ENCODE assay signal across 27 cellular contexts in the genomic region with DNA sequence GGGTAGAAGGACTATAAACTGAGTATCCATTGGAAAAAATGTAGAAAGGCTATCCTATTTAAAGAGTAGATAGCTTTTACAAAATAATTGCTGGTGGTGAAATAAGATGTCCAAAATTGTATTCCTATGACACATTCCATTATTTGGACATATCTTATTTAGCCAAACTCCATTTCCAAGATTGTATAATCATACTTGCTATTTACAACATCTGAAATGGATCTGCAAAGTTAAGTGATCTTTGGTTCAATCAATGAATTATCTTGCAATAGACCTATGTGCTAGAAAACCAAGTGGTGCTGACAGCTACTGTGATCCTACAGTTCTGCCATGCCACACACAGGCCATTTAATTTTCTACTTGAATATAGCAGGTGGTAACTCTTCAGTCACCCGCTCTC. TPM values are rescaled to one million over a fixed set of nuclear protein-coding genes. Genes with fewer than 3 reads are reported as not detected.
"Had no signal": no experiment of that assay in that cellular context is flagged by ENCODE, and none has a peak within 500 bp of the region (broad histone marks: within the 10 kb centered on the region; RNA-seq: fewer than 3 reads in every experiment).

No MANE protein-coding gene starts in this region.

- H3K4me1 ChIP-seq: esophagus muscularis mucosa, gastroesophageal sphincter, pancreas, prostate gland had no signal

- H3K27ac ChIP-seq: ascending aorta, esophagus muscularis mucosa, gastroesophageal sphincter, pancreas, prostate gland, skin epidermis, vagina had no signal

- DNase-seq: activated CD4-positive, alpha-beta T cell treated with anti-CD3 and anti-CD28 coated beads for 48 hours; activated CD4-positive, alpha-beta T cell treated with anti-CD3 and anti-CD28 coated beads, Interleukin-2, amount 50 U/mL, for 48 hours; activated CD8-positive, alpha-beta memory T cell treated with anti-CD3 and anti-CD28 coated beads for 24 hours; activated effector memory CD4-positive, alpha-beta T cell treated with Interleukin-2 at 50 U/mL for 16 hours; activated naive CD4-positive, alpha-beta T cell treated with anti-CD3 and anti-CD28 coated beads for 36 hours; activated naive CD8-positive, alpha-beta T cell treated with anti-CD3 and anti-CD28 coated beads for 36 hours; central memory CD4-positive, alpha-beta T cell; hippocampal formation; kidney; naive B cell; pancreas; retina; stimulated activated CD4-positive, alpha-beta T cell treated with anti-CD3 and anti-CD28 coated beads, Interleukin-12 subunit alpha, Interleukin-12 subunit beta, amount 100 ng/mL, for 4 hours; stimulated activated CD4-positive, alpha-beta T cell treated with anti-CD3 and anti-CD28 coated beads, Interleukin-4, amount 100 ng/mL, for 24 hours had no signal

- H3K36me3 Mint-ChIP-seq: activated naive CD8-positive, alpha-beta T cell treated with anti-CD3 and anti-CD28 coated beads for 36 hours; mesothelial cell of epicardium; naive B cell; stimulated activated effector memory CD8-positive, alpha-beta T cell treated with anti-CD3 and anti-CD28 coated beads, Interleukin-12 subunit alpha, Interleukin-12 subunit beta, amount 100 ng/mL, for 72 hours; type B pancreatic cell had no signal

- H3K4me3 ChIP-seq: ascending aorta, esophagus muscularis mucosa, gastroesophageal sphincter, pancreas, prostate gland, skin epidermis, vagina had no signal

- H3K9me3 ChIP-seq: ascending aorta, esophagus muscularis mucosa, gastroesophageal sphincter, pancreas, prostate gland, vagina had no signal

- H3K36me3 ChIP-seq: ascending aorta, esophagus muscularis mucosa, gastroesophageal sphincter, pancreas, prostate gland, vagina had no signal

- FAIRE-seq: kidney, pancreas had no signal

- H3K27me3 ChIP-seq: ascending aorta, esophagus muscularis mucosa, gastroesophageal sphincter, vagina had no signal

- H3K4me1 Mint-ChIP-seq: activated naive CD8-positive, alpha-beta T cell treated with anti-CD3 and anti-CD28 coated beads for 36 hours; naive B cell; stimulated activated effector memory CD8-positive, alpha-beta T cell treated with anti-CD3 and anti-CD28 coated beads, Interleukin-12 subunit alpha, Interleukin-12 subunit beta, amount 100 ng/mL, for 72 hours had no signal

- H3K4me3 Mint-ChIP-seq: activated naive CD4-positive, alpha-beta T cell treated with anti-CD3 and anti-CD28 coated beads for 36 hours; activated naive CD8-positive, alpha-beta T cell treated with anti-CD3 and anti-CD28 coated beads for 36 hours; mesothelial cell of epicardium; naive B cell; stimulated activated effector memory CD8-positive, alpha-beta T cell treated with anti-CD3 and anti-CD28 coated beads, Interleukin-12 subunit alpha, Interleukin-12 subunit beta, amount 100 ng/mL, for 72 hours; stimulated activated naive CD8-positive, alpha-beta T cell treated with anti-CD3 and anti-CD28 coated beads, Interleukin-15, Interleukin-2, amounts not matched to agents 100 ng/mL and 50 ng/mL, for 24 hours; type B pancreatic cell had no signal

- H3K27me3 Mint-ChIP-seq: type B pancreatic cell had no signal

- H3K27ac Mint-ChIP-seq: activated naive CD4-positive, alpha-beta T cell treated with anti-CD3 and anti-CD28 coated beads for 36 hours; activated naive CD8-positive, alpha-beta T cell treated with anti-CD3 and anti-CD28 coated beads for 36 hours; mesothelial cell of epicardium; naive B cell; stimulated activated effector memory CD8-positive, alpha-beta T cell treated with anti-CD3 and anti-CD28 coated beads, Interleukin-12 subunit alpha, Interleukin-12 subunit beta, amount 100 ng/mL, for 72 hours; stimulated activated naive CD8-positive, alpha-beta T cell treated with anti-CD3 and anti-CD28 coated beads, Interleukin-15, Interleukin-2, amounts not matched to agents 100 ng/mL and 50 ng/mL, for 24 hours; type B pancreatic cell had no signal

- H3K9me3 Mint-ChIP-seq: activated naive CD4-positive, alpha-beta T cell treated with anti-CD3 and anti-CD28 coated beads for 36 hours; activated naive CD8-positive, alpha-beta T cell treated with anti-CD3 and anti-CD28 coated beads for 36 hours; mesothelial cell of epicardium; type B pancreatic cell had no signal

RNA-seq across cellular contexts. Expression of gene BLID, which starts 11.0 kb away (rescaled TPM):
- total RNA-seq: activated naive CD4-positive, alpha-beta T cell treated with anti-CD3 and anti-CD28 coated beads for 36 hours; activated naive CD8-positive, alpha-beta T cell treated with anti-CD3 and anti-CD28 coated beads for 36 hours; ascending aorta; kidney; pancreas; T-helper 1 cell treated with Interleukin-12 subunit alpha and Interleukin-12 subunit beta and Interleukin-4 antibody, amounts not matched to agents 30 ng/mL and 1 ng/mL, for 36 hours had no signal
- polyA plus RNA-seq: neural cell, pancreas, thymus had no signal
